In genomic region chr14:101654051-101654450, GRCh38 we compare ENCODE assay signal across 27 cellular contexts.
"Had no signal": no experiment of that assay in that cellular context is flagged by ENCODE, and none has a peak within 500 bp of the region (broad histone marks: within the 10 kb centered on the region; RNA-seq: fewer than 3 reads in every experiment).

No MANE protein-coding gene starts in this region.

- FAIRE-seq: islet of Langerhans, kidney, pancreas, urothelium cell line had no signal

- H3K4me1 ChIP-seq: left ventricle myocardium inferior, pancreas, prostate gland, stomach, testis, thyroid gland, transverse colon, upper lobe of right lung had no signal

- H3K9me3 ChIP-seq: pancreas, prostate gland, testis, thyroid gland, transverse colon, upper lobe of right lung had no signal

- H3K4me3 ChIP-seq: left ventricle myocardium inferior, lung, pancreas, prostate gland, skin epidermis, stomach, testis, thyroid gland, transverse colon, upper lobe of right lung had no signal

- H3K27ac ChIP-seq: left ventricle myocardium inferior, pancreas, prostate gland, skin epidermis, stomach, testis, thyroid gland, transverse colon, upper lobe of right lung had no signal

- DNase-seq: hypothalamus; immature natural killer cell; kidney; left ventricle myocardium inferior; mesenchymal stem cell; naive thymus-derived CD8-positive, alpha-beta T cell; nucleus accumbens; pancreas; retina; right cardiac atrium; stimulated activated CD4-positive, alpha-beta T cell treated with anti-CD3 and anti-CD28 coated beads, Interleukin-12 subunit alpha, Interleukin-12 subunit beta, amount 100 ng/mL, for 4 hours; stimulated activated CD4-positive, alpha-beta T cell treated with anti-CD3 and anti-CD28 coated beads, Interleukin-15, amount 100 ng/mL, for 24 hours; stimulated activated CD4-positive, alpha-beta T cell treated with anti-CD3 and anti-CD28 coated beads, Interleukin-2, amount 100 ng/mL, for 24 hours; stimulated activated CD4-positive, alpha-beta T cell treated with anti-CD3 and anti-CD28 coated beads, Interleukin-4, amount 100 ng/mL, for 1 hour; stimulated activated naive B cell treated with anti-CD40 and anti-IgM and Interleukin-4, amounts not matched to agents 10 μg/mL and 1 μg/mL and 100 μg/mL, for 72 hours; stimulated activated naive CD8-positive, alpha-beta T cell treated with anti-CD3 and anti-CD28 coated beads, Interleukin-15, Interleukin-2, amounts not matched to agents 100 U/mL and 50 U/mL, for 24 hours; stomach; testis; thyroid gland; transverse colon; upper lobe of right lung had no signal

- H3K36me3 ChIP-seq: left ventricle myocardium inferior, pancreas, prostate gland, stomach, thyroid gland, transverse colon, upper lobe of right lung had no signal

- H3K27me3 ChIP-seq: pancreas, testis, thyroid gland, upper lobe of right lung had no signal

- ATAC-seq: naive thymus-derived CD8-positive, alpha-beta T cell; pancreas; right cardiac atrium; sciatic nerve; stimulated activated naive B cell treated with anti-CD40 and anti-IgM and Interleukin-4, amounts not matched to agents 10 μg/mL and 1 μg/mL and 100 μg/mL, for 72 hours; stimulated activated naive CD8-positive, alpha-beta T cell treated with anti-CD3 and anti-CD28 coated beads, Interleukin-15, Interleukin-2, amounts not matched to agents 100 U/mL and 50 U/mL, for 24 hours; upper lobe of right lung had no signal
